17 cellular contexts compared by ENCODE assay signal in genomic region chr4:2322801-2323200, GRCh38.
"Had no signal": no experiment of that assay in that cellular context is flagged by ENCODE, and none has a peak within 500 bp of the region (broad histone marks: within the 10 kb centered on the region; RNA-seq: fewer than 3 reads in every experiment).

No MANE protein-coding gene starts in this region.

- H3K36me3 ChIP-seq: left lung, neural progenitor cell, thyroid gland had no signal

- H3K27me3 Mint-ChIP-seq: activated naive CD4-positive, alpha-beta T cell treated with anti-CD3 and anti-CD28 coated beads, Interleukin-2, amount 50 U/mL, for 24 hours; activated T-cell treated with anti-CD3 and anti-CD28 coated beads, Interleukin-2, amount 50 U/mL, for 24 hours; effector memory CD8-positive, alpha-beta T cell had no signal

- H3K27ac ChIP-seq: body of pancreas, epithelial cell of prostate, foreskin keratinocyte, left lung, neural progenitor cell, thyroid gland had no signal

- H3K4me3 Mint-ChIP-seq: activated naive CD4-positive, alpha-beta T cell treated with anti-CD3 and anti-CD28 coated beads, Interleukin-2, amount 50 U/mL, for 24 hours; activated T-cell treated with anti-CD3 and anti-CD28 coated beads, Interleukin-2, amount 50 U/mL, for 24 hours; dendritic cell treated with granulocyte-macrophage colony-stimulating factor and Interleukin-4, amounts not matched to agents 40 ng/mL and 50 ng/mL, for 4 days; effector memory CD8-positive, alpha-beta T cell; neural progenitor cell had no signal

- H3K27ac Mint-ChIP-seq: activated naive CD4-positive, alpha-beta T cell treated with anti-CD3 and anti-CD28 coated beads, Interleukin-2, amount 50 U/mL, for 24 hours; activated T-cell treated with anti-CD3 and anti-CD28 coated beads, Interleukin-2, amount 50 U/mL, for 24 hours; dendritic cell treated with granulocyte-macrophage colony-stimulating factor and Interleukin-4, amounts not matched to agents 40 ng/mL and 50 ng/mL, for 4 days; effector memory CD8-positive, alpha-beta T cell; neural progenitor cell had no signal

- H3K9me3 ChIP-seq: thyroid gland had no signal

- H3K27me3 ChIP-seq: body of pancreas, foreskin keratinocyte, left lung, neural progenitor cell, thyroid gland had no signal

- DNase-seq: activated effector memory CD4-positive, alpha-beta T cell treated with Interleukin-2 at 50 U/mL for 16 hours; activated T-cell treated with anti-CD3 and anti-CD28 coated beads, Interleukin-2, amount 50 U/mL, for 24 hours; amniotic stem cell; body of pancreas; central memory CD4-positive, alpha-beta T cell; effector memory CD8-positive, alpha-beta T cell; foreskin keratinocyte; left lung; mesendoderm; stimulated activated CD4-positive, alpha-beta T cell treated with anti-CD3 and anti-CD28 coated beads, Interleukin-15, amount 100 ng/mL, for 24 hours; stimulated activated CD4-positive, alpha-beta T cell treated with anti-CD3 and anti-CD28 coated beads, Interleukin-4, amount 100 ng/mL, for 24 hours; thyroid gland had no signal

- H3K4me3 ChIP-seq: body of pancreas, left lung, neural progenitor cell, thyroid gland had no signal

- H3K4me1 Mint-ChIP-seq: activated naive CD4-positive, alpha-beta T cell treated with anti-CD3 and anti-CD28 coated beads, Interleukin-2, amount 50 U/mL, for 24 hours had no signal

- H3K9ac ChIP-seq: neural progenitor cell had no signal

- H2AFZ ChIP-seq: neural progenitor cell had no signal

- H3K4me1 ChIP-seq: body of pancreas, foreskin keratinocyte, left lung, thyroid gland had no signal

- H3K4me2 ChIP-seq: neural progenitor cell had no signal

- ATAC-seq: activated CD4-positive, CD25-positive, alpha-beta regulatory T cell treated with anti-CD3 and anti-CD28 coated beads, Interleukin-2, amount 50 U/mL, for 24 hours; body of pancreas; effector memory CD8-positive, alpha-beta T cell; foreskin keratinocyte; left lung had no signal
